In genomic region chr6:136181191-136181833, GRCh38 we compare ENCODE assay signal across 22 cellular contexts.
"Had no signal": no experiment of that assay in that cellular context is flagged by ENCODE, and none has a peak within 500 bp of the region (broad histone marks: within the 10 kb centered on the region; RNA-seq: fewer than 3 reads in every experiment).

No MANE protein-coding gene starts in this region.

- H3K4me3 ChIP-seq: cardiac muscle cell, dorsolateral prefrontal cortex, gastrocnemius medialis, left lung, prostate gland, SK-N-MC, testis, vagina had no signal

- H3K27ac ChIP-seq: cardiac muscle cell, left lung, prostate gland, SK-N-MC, testis, vagina had no signal

- H3K36me3 ChIP-seq: cardiac muscle cell, gastrocnemius medialis, left lung, prostate gland, vagina had no signal

- H3K9me3 ChIP-seq: gastrocnemius medialis, left lung, prostate gland, testis, vagina had no signal

- H3K4me1 ChIP-seq: prostate gland, vagina had no signal

- H3K27me3 ChIP-seq: cardiac muscle cell, dorsolateral prefrontal cortex, gastrocnemius medialis, left lung, testis, vagina had no signal

- ATAC-seq: activated T-cell treated with anti-CD3 and anti-CD28 coated beads, Interleukin-2, amount 50 U/mL, for 72 hours; effector memory CD8-positive, alpha-beta T cell; gastrocnemius medialis; stimulated activated naive B cell treated with anti-CD40 and anti-IgM and Interleukin-4, amounts not matched to agents 10 μg/mL and 1 μg/mL and 100 μg/mL, for 72 hours had no signal

- DNase-seq: activated CD4-positive, alpha-beta memory T cell treated with anti-CD3 and anti-CD28 coated beads, Interleukin-2, amount 10 ng/mL, durations not matched to agents 7 days and 5 days; activated CD4-positive, alpha-beta T cell treated with anti-CD3 and anti-CD28 coated beads, Interleukin-2, amount 10 ng/mL, durations not matched to agents 24 days and 14 days; activated effector memory CD4-positive, alpha-beta T cell treated with Interleukin-2 at 50 U/mL for 16 hours; activated naive CD4-positive, alpha-beta T cell treated with anti-CD3 and anti-CD28 coated beads for 36 hours; activated naive CD8-positive, alpha-beta T cell treated with anti-CD3 and anti-CD28 coated beads, Interleukin-2, amount 10 ng/mL, durations not matched to agents 7 days and 5 days; activated T-cell treated with anti-CD3 and anti-CD28 coated beads, Interleukin-2, amount 50 U/mL, for 72 hours; amniotic stem cell; dorsolateral prefrontal cortex; effector memory CD8-positive, alpha-beta T cell; gastrocnemius medialis; left lung; nephron progenitor cell; nucleus accumbens; small intestine; stimulated activated CD4-positive, alpha-beta T cell treated with anti-CD3 and anti-CD28 coated beads, Interleukin-15, amount 100 ng/mL, for 24 hours; stimulated activated CD8-positive, alpha-beta memory T cell treated with anti-CD3 and anti-CD28 coated beads, Interleukin-4, amount 100 ng/mL, for 48 hours; stimulated activated naive B cell treated with anti-CD40 and anti-IgM and Interleukin-4, amounts not matched to agents 10 μg/mL and 1 μg/mL and 100 μg/mL, for 72 hours; testis had no signal
